28 cellular contexts compared by ENCODE assay signal in genomic region chr1:196302420-196302819, GRCh38.
"Had no signal": no experiment of that assay in that cellular context is flagged by ENCODE, and none has a peak within 500 bp of the region (broad histone marks: within the 10 kb centered on the region; RNA-seq: fewer than 3 reads in every experiment).

No MANE protein-coding gene starts in this region.

- H2AFZ ChIP-seq: parathyroid adenoma had no signal

- H3K4me3 ChIP-seq: colonic mucosa, esophagus muscularis mucosa, gastroesophageal sphincter, heart right ventricle, right lobe of liver, suprapubic skin, transverse colon, upper lobe of right lung, uterus had no signal

- H3K36me3 Mint-ChIP-seq: naive thymus-derived CD4-positive, alpha-beta T cell had no signal

- H3K9ac ChIP-seq: parathyroid adenoma had no signal

- H3K27me3 Mint-ChIP-seq: dendritic cell treated with granulocyte-macrophage colony-stimulating factor and Interleukin-4, amounts not matched to agents 40 ng/mL and 50 ng/mL, for 4 days; naive thymus-derived CD4-positive, alpha-beta T cell; progenitor cell of endocrine pancreas; stimulated activated naive CD8-positive, alpha-beta T cell treated with anti-CD3 and anti-CD28 coated beads, Interleukin-15, amount 100 ng/mL, for 72 hours had no signal

- H3K27ac Mint-ChIP-seq: dendritic cell treated with granulocyte-macrophage colony-stimulating factor and Interleukin-4, amounts not matched to agents 40 ng/mL and 50 ng/mL, for 4 days; endodermal cell; naive thymus-derived CD4-positive, alpha-beta T cell; progenitor cell of endocrine pancreas; stimulated activated naive CD8-positive, alpha-beta T cell treated with anti-CD3 and anti-CD28 coated beads, Interleukin-15, amount 100 ng/mL, for 72 hours had no signal

- H3K27me3 ChIP-seq: colonic mucosa, esophagus muscularis mucosa, foreskin keratinocyte, gastroesophageal sphincter, heart right ventricle, neutrophil, right lobe of liver, suprapubic skin, transverse colon, upper lobe of right lung, uterus had no signal

- H3K79me2 ChIP-seq: parathyroid adenoma had no signal

- H3K36me3 ChIP-seq: colonic mucosa, esophagus muscularis mucosa, heart right ventricle, neutrophil, right lobe of liver, suprapubic skin, transverse colon, upper lobe of right lung, uterus had no signal

- ATAC-seq: foreskin keratinocyte; gastroesophageal sphincter; heart right ventricle; left lobe of liver; naive thymus-derived CD4-positive, alpha-beta T cell; right lobe of liver; stimulated activated naive CD8-positive, alpha-beta T cell treated with anti-CD3 and anti-CD28 coated beads, Interleukin-15, amount 100 ng/mL, for 72 hours; upper lobe of right lung had no signal

- H3K27ac ChIP-seq: colonic mucosa, esophagus muscularis mucosa, foreskin keratinocyte, gastroesophageal sphincter, heart right ventricle, neutrophil, parathyroid adenoma, right lobe of liver, suprapubic skin, transverse colon, upper lobe of right lung, uterus had no signal

- H3K9me3 ChIP-seq: colonic mucosa, esophagus muscularis mucosa, gastroesophageal sphincter, heart right ventricle, neutrophil, right lobe of liver, suprapubic skin, transverse colon, upper lobe of right lung, uterus had no signal

- DNase-seq: colonic mucosa; effector CD8-positive, alpha-beta T cell; endodermal cell; foreskin keratinocyte; glutamatergic neuron; heart right ventricle; hippocampal formation; mesenchymal stem cell; midbrain; naive thymus-derived CD4-positive, alpha-beta T cell; right lobe of liver; small intestine; stimulated activated CD4-positive, alpha-beta T cell treated with anti-CD3 and anti-CD28 coated beads, Interleukin-15, amount 100 ng/mL, for 24 hours; stimulated activated CD4-positive, alpha-beta T cell treated with anti-CD3 and anti-CD28 coated beads, Interleukin-2, amount 100 ng/mL, for 48 hours; stimulated activated naive CD4-positive, alpha-beta T cell; stimulated activated naive CD8-positive, alpha-beta T cell treated with anti-CD3 and anti-CD28 coated beads, Interleukin-15, amount 100 ng/mL, for 72 hours; transverse colon; upper lobe of right lung; uterus had no signal

- H3K4me1 Mint-ChIP-seq: naive thymus-derived CD4-positive, alpha-beta T cell; stimulated activated naive CD8-positive, alpha-beta T cell treated with anti-CD3 and anti-CD28 coated beads, Interleukin-15, amount 100 ng/mL, for 72 hours had no signal

- H3K9me3 Mint-ChIP-seq: dendritic cell treated with granulocyte-macrophage colony-stimulating factor and Interleukin-4, amounts not matched to agents 40 ng/mL and 50 ng/mL, for 4 days; endodermal cell; nephron; stimulated activated naive CD8-positive, alpha-beta T cell treated with anti-CD3 and anti-CD28 coated beads, Interleukin-15, amount 100 ng/mL, for 72 hours had no signal

- H3K4me3 Mint-ChIP-seq: dendritic cell treated with granulocyte-macrophage colony-stimulating factor and Interleukin-4, amounts not matched to agents 40 ng/mL and 50 ng/mL, for 4 days; endodermal cell; naive thymus-derived CD4-positive, alpha-beta T cell; nephron; stimulated activated naive CD8-positive, alpha-beta T cell treated with anti-CD3 and anti-CD28 coated beads, Interleukin-15, amount 100 ng/mL, for 72 hours had no signal

- H3K4me1 ChIP-seq: colonic mucosa, esophagus muscularis mucosa, foreskin keratinocyte, gastroesophageal sphincter, heart right ventricle, parathyroid adenoma, right lobe of liver, suprapubic skin, transverse colon, upper lobe of right lung, uterus had no signal
